Comparison of ENCODE assay signal across 9 cellular contexts in the genomic region with DNA sequence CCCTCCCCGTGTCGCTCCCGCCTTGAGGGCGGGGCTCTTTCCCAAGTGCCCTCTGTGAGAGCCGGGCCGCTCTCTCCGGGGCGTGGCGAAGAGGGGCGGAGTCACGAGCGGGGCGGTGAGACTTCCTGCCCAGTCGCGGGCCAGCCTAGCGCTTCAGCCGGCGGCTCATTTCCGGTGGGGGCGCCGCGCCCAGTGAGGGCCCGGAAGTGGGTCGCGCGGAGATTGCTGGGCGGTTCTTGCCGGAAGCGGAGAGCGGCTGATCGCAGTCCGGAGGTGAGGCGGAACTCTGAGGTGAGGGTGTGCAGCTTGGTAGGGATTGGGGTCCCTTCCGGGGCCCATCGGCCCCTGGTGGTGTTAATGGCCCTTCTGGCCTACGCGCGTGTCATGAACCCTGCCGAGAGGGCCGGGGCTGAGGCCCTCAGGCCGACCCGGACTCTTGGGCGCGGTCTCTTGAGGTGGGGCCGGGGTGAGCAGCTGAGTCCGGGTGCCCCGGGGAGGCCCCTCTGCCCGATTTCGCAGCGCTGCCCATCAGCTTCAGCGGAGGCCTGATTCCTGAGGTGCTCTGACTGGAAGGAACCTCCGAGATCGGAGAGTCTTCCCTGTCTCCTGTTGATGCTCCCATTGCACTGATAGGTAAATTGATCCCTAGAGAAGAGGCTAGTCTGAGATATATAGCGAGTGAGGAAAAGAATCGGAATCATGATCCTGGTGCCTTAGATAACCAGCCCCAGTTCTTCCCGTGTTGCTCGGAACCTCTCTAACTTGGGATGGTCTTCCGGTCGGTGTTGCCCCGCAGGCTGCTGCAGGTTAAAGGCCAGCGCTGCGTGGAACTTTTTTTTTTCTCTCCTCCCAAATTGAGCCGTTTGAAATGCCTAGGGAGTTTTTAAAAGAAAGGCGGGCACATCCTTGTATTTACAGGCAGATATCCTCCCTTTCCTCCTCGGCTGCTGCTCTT. TPM values are rescaled to one million over a fixed set of nuclear protein-coding genes. Genes with fewer than 3 reads are reported as not detected.
A peak's percentile ranks its signal among the peaks of the same experiment; 100 is the strongest.
DNase-seq lines count a peak whose midpoint lies in the region; ATAC-seq, FAIRE-seq and TF ChIP-seq lines count a peak whose summit lies in the region.
"Had no signal": no experiment of that assay in that cellular context is flagged by ENCODE, and none has a peak within 500 bp of the region (broad histone marks: within the 10 kb centered on the region; RNA-seq: fewer than 3 reads in every experiment).

A gene with protein sequence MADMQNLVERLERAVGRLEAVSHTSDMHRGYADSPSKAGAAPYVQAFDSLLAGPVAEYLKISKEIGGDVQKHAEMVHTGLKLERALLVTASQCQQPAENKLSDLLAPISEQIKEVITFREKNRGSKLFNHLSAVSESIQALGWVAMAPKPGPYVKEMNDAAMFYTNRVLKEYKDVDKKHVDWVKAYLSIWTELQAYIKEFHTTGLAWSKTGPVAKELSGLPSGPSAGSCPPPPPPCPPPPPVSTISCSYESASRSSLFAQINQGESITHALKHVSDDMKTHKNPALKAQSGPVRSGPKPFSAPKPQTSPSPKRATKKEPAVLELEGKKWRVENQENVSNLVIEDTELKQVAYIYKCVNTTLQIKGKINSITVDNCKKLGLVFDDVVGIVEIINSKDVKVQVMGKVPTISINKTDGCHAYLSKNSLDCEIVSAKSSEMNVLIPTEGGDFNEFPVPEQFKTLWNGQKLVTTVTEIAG (plus strand): TSS at position 219 of the 955 bp plus-strand sequence. CDS start 18,618 bp downstream, outside the sequence.

- H3K27me3 Mint-ChIP-seq in chondrocyte (ENCODE audit: low read depth): no peaks in the 10 kb centered on the region

- peak; percentile 66 for ATAC-seq in GM19043 (IDR thresholded peaks at IDR 0.05; ENCODE audit: low read depth, unreplicated experiment)
- ATAC-seq in HG03378 (IDR thresholded peaks at IDR 0.05; ENCODE audit: unreplicated experiment): peak; percentile 58

- peaks cover 16 to 22% of the 10 kb centered on the region in 2 donors for H3K4me1 ChIP-seq in kidney (ENCODE audit: control insufficient read depth in 1 of 2, insufficient read depth in 1 of 2, low read depth in 1 of 2, low read length in 2 of 2)

- H3K4me3 ChIP-seq in AG10803 (ENCODE audit: low read length) (peak within 1 kb of the TSS; percentile 98), kidney (ENCODE audit: low read length in 2 of 2) (peak within 1 kb of the TSS; percentile 97 to 100)

- H3K36me3 Mint-ChIP-seq in chondrocyte (ENCODE audit: low read depth): peaks cover 11% of the 10 kb centered on the region

- DNase-seq in AG10803 (ENCODE audit: low read depth) (peak; percentile 98), NCI-H460 (ENCODE audit: extremely low read depth, low read depth) (peak; percentile 95), chondrocyte (ENCODE audit: low spot score) (peak; percentile 99), kidney (peak; percentile 100)
- peak; percentile 99 for DNase-seq in activated CD4-positive, alpha-beta T cell treated with anti-CD3 and anti-CD28 coated beads for 24 hours (ENCODE audit: low read depth in 2 of 2)
- peak; percentile 99 to 100 for DNase-seq in stimulated activated CD4-positive, alpha-beta T cell treated with anti-CD3 and anti-CD28 coated beads, Interleukin-15, amount 100 ng/mL, for 48 hours (ENCODE audit: low read depth in 2 of 2)

- H3K36me3 ChIP-seq in kidney (ENCODE audit: control insufficient read depth in 1 of 2, insufficient read depth in 2 of 2, low read length in 2 of 2): no peaks in the 10 kb centered on the region

- intact Hi-C loops in kidney (cut with DNase I): no loop called here

- no peak for TF ChIP-seq CTCF in AG10803 (conservative IDR thresholded peaks at IDR 0.05; ENCODE audit: low read length)
- TF ChIP-seq CTCF in chondrocyte (IDR thresholded peaks at IDR 0.05): no peak
- no peak for TF ChIP-seq CTCF in kidney (IDR thresholded peaks at IDR 0.05; ENCODE audit: borderline replicate concordance, extremely low read depth, insufficient read depth)

- H3K4me3 Mint-ChIP-seq in chondrocyte (ENCODE audit: unreplicated experiment): peak within 1 kb of the TSS; percentile 98

- no peaks in the 10 kb centered on the region for H3K9me3 ChIP-seq in kidney (ENCODE audit: control insufficient read depth in 1 of 2, low read length in 2 of 2)

- H3K27ac Mint-ChIP-seq in chondrocyte (ENCODE audit: unreplicated experiment): peak within 1 kb of the TSS; percentile 99

- H3K4me1 Mint-ChIP-seq in chondrocyte (ENCODE audit: low read depth): peaks cover 75% of the 10 kb centered on the region

- H3K27ac ChIP-seq in kidney (ENCODE audit: low read depth in 2 of 2, low read length in 2 of 2): peak within 1 kb of the TSS; percentile 96 to 99

- no peaks in the 10 kb centered on the region for H3K9me3 Mint-ChIP-seq in chondrocyte (ENCODE audit: low read depth)

- FAIRE-seq in kidney (lab: Jason Lieb, UNC): peak; percentile 96
- FAIRE-seq: islet of Langerhans had no signal

- H3K9ac ChIP-seq in kidney (ENCODE audit: low read length in 2 of 2): peak within 1 kb of the TSS; percentile 95 to 98

RNA-seq across cellular contexts. Expression of the gene that starts here (rescaled TPM):
- 155 and 163 TPM in 2 replicates for total RNA-seq in NCI-H460 (2014; rRNA removed; shearing (Covaris generic))
- 81.2 and 109 TPM in 2 replicates for polyA plus RNA-seq in NCI-H460 (2014; cell fraction: nucleus; rRNA removed)
- total RNA-seq in chondrocyte (415 to 576 TPM (median 558 TPM) in 3 replicates), kidney (328 TPM)
- polyA plus RNA-seq in kidney (ENCODE audit: insufficient read depth, low read depth, low replicate concordance): 128 TPM

Comparison
In these comparisons a context has a peak if more than half of its experiments do, and no peak if none do; other contexts are left out.
1. Peak in every context shown above with its lines: DNase-seq, ATAC-seq, H3K4me3 ChIP-seq and H3K27ac ChIP-seq.